Comparison of ENCODE assay signal across 8 cellular contexts in the genomic region with DNA sequence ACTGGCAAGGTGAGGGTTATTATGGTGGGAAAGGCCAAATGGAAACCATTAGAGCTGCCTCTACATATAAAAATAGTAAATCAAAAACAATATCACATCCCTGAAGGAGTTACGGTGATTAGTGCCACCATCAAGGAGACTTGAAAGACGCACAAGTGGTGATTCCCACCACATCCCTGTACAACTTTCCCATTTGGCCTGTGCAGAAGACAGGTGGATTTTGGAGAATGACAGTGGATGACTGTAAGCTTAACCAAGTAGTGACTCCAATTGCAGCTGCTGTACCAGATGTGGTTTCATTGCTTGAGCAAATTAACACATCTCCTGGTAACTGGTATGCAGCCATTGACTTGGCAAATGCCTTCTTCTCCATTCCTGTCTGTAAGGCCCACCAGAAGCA. TPM values are rescaled to one million over a fixed set of nuclear protein-coding genes. Genes with fewer than 3 reads are reported as not detected.
"Had no signal": no experiment of that assay in that cellular context is flagged by ENCODE, and none has a peak within 500 bp of the region (broad histone marks: within the 10 kb centered on the region; RNA-seq: fewer than 3 reads in every experiment).

No MANE protein-coding gene starts in this region.

RNA-seq across cellular contexts. Expression of a gene that starts 54.0 kb away (rescaled TPM):
- total RNA-seq: activated CD4-positive, alpha-beta memory T cell treated with anti-CD3 and anti-CD28 coated beads for 36 hours; activated CD4-positive, alpha-beta T cell treated with anti-CD3 and anti-CD28 coated beads for 36 hours; activated CD4-positive, alpha-beta T cell treated with anti-CD3 and anti-CD28 coated beads, Interleukin-2, amount 10 ng/mL, durations not matched to agents 24 days and 14 days; activated CD8-positive, alpha-beta memory T cell treated with anti-CD3 and anti-CD28 coated beads for 36 hours; activated CD8-positive, alpha-beta T cell treated with anti-CD3 and anti-CD28 coated beads, Interleukin-2, amount 10 ng/mL, durations not matched to agents 7 days and 5 days; activated naive CD4-positive, alpha-beta T cell treated with anti-CD3 and anti-CD28 coated beads for 36 hours; activated naive CD8-positive, alpha-beta T cell treated with anti-CD3 and anti-CD28 coated beads for 36 hours; activated T-helper 2 cell treated with anti-CD3 and anti-CD28 coated beads, Interferon-gamma antibody, Interleukin-2, Interleukin-4, amounts not matched to agents 10 μg/mL and 5 μg/mL and 100 μg/mL, durations not matched to agents 14 hours and 24 hours and 36 hours had no signal
